Comparison of ENCODE assay signal across 1 cellular context in genomic region chr7:73701357-73701995, GRCh38.
TF ChIP-seq lines count a peak whose summit lies in the region.

No MANE protein-coding gene starts in this region.

TF ChIP-seq in A549, 52 proteins besides CTCF, POLR2A, EP300 and RAD21 (continued from another document):
- TF ChIP-seq GATA3 (IDR thresholded peaks at IDR 0.05; ENCODE audit: borderline replicate concordance) (no peak), EHF (CRISPR knock-in tag; IDR thresholded peaks at IDR 0.05) (no peak), ZSCAN20 (CRISPR knock-in tag; IDR thresholded peaks at IDR 0.05) (0 out of 2 replicates have a peak, but pooled peaks have one; percentile 65), ZC3H11A (IDR thresholded peaks at IDR 0.05) (no peak), CEBPB (IDR thresholded peaks at IDR 0.05) (no peak), SMC3 (IDR thresholded peaks at IDR 0.05) (peak; percentile 54; the same call in 2 of the 3 replicates), SREBF2 (IDR thresholded peaks at IDR 0.05) (no peak), EHMT2 (IDR thresholded peaks at IDR 0.05; ENCODE audit: low read depth) (no peak), JUN (IDR thresholded peaks at IDR 0.05) (peak in 1 of 2 experiments; percentile 14; a peak in 2 of 5 replicates), HES2 (IDR thresholded peaks at IDR 0.05) (no peak), NR3C1 (IDR thresholded peaks at IDR 0.05) (no peak), RARB (CRISPR knock-in tag; IDR thresholded peaks at IDR 0.05) (no peak), KDM5A (IDR thresholded peaks at IDR 0.05) (no peak), PHF8 (IDR thresholded peaks at IDR 0.05; ENCODE audit: borderline replicate concordance, low read depth) (no peak), RNF2 (IDR thresholded peaks at IDR 0.05; ENCODE audit: borderline replicate concordance, low read depth) (no peak), ZFP36 (IDR thresholded peaks at IDR 0.05; ENCODE audit: borderline replicate concordance, partially characterized antibody) (no peak), MAZ (IDR thresholded peaks at IDR 0.05; ENCODE audit: borderline replicate concordance, low read depth, low read length) (no peak), RFX5 (IDR thresholded peaks at IDR 0.05) (no peak), MYC (IDR thresholded peaks at IDR 0.05; ENCODE audit: borderline replicate concordance, low read length) (no peak), TFCP2L1 (CRISPR knock-in tag; IDR thresholded peaks at IDR 0.05) (no peak), CHD2 (IDR thresholded peaks at IDR 0.05; ENCODE audit: low read length, partially characterized antibody) (no peak), REST (IDR thresholded peaks at IDR 0.05) (no peak), CBX8 (IDR thresholded peaks at IDR 0.05) (no peak), FOSB (CRISPR knock-in tag; IDR thresholded peaks at IDR 0.05) (no peak), HDAC2 (IDR thresholded peaks at IDR 0.05) (no peak), HEYL (CRISPR knock-in tag; IDR thresholded peaks at IDR 0.05) (no peak), FOXS1 (CRISPR knock-in tag; IDR thresholded peaks at IDR 0.05) (no peak), ESRRA (IDR thresholded peaks at IDR 0.05; ENCODE audit: borderline replicate concordance, low read length) (no peak), FOSL2 (IDR thresholded peaks at IDR 0.05) (no peak), FOSL2 (CRISPR knock-in tag; IDR thresholded peaks at IDR 0.05) (peak; percentile 9; the same call in 1 of the 2 replicates), CHD4 (IDR thresholded peaks at IDR 0.05; ENCODE audit: borderline replicate concordance) (no peak), ATOH8 (CRISPR knock-in tag; IDR thresholded peaks at IDR 0.05; ENCODE audit: low read depth) (peak; percentile 88), HOXB5 (CRISPR knock-in tag; IDR thresholded peaks at IDR 0.05) (0 out of 2 replicates have a peak, but pooled peaks have one; percentile 12), POLR2AphosphoS2 (conservative IDR thresholded peaks at IDR 0.05; ENCODE audit: low read length) (no peak; the same call in 1 of the 2 replicates), BHLHE40 (IDR thresholded peaks at IDR 0.05; ENCODE audit: low read depth, low read length) (no peak), TP53 (CRISPR knock-in tag; IDR thresholded peaks at IDR 0.05) (no peak), NPAS2 (CRISPR knock-in tag; IDR thresholded peaks at IDR 0.05; ENCODE audit: borderline replicate concordance) (no peak), KDM1A (IDR thresholded peaks at IDR 0.05; ENCODE audit: low read depth) (peak; percentile 73; the same call in 1 of the 2 replicates), MAFK (IDR thresholded peaks at IDR 0.05; ENCODE audit: partially characterized antibody) (no peak), NFE2L2 (conservative IDR thresholded peaks at IDR 0.05; ENCODE audit: low read length) (no peak), ZNF302 (CRISPR knock-in tag; IDR thresholded peaks at IDR 0.05) (no peak)
- TF ChIP-seq, protein P1, sequence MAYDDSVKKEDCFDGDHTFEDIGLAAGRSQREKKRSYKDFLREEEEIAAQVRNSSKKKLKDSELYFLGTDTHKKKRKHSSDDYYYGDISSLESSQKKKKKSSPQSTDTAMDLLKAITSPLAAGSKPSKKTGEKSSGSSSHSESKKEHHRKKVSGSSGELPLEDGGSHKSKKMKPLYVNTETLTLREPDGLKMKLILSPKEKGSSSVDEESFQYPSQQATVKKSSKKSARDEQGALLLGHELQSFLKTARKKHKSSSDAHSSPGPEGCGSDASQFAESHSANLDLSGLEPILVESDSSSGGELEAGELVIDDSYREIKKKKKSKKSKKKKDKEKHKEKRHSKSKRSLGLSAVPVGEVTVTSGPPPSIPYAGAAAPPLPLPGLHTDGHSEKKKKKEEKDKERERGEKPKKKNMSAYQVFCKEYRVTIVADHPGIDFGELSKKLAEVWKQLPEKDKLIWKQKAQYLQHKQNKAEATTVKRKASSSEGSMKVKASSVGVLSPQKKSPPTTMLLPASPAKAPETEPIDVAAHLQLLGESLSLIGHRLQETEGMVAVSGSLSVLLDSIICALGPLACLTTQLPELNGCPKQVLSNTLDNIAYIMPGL (CRISPR knock-in tag; IDR thresholded peaks at IDR 0.05; ENCODE audit: borderline replicate concordance) = no peak
- TF ChIP-seq, protein P2, sequence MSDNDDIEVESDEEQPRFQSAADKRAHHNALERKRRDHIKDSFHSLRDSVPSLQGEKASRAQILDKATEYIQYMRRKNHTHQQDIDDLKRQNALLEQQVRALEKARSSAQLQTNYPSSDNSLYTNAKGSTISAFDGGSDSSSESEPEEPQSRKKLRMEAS (IDR thresholded peaks at IDR 0.05) = peak; percentile 63
- TF ChIP-seq, protein P3, sequence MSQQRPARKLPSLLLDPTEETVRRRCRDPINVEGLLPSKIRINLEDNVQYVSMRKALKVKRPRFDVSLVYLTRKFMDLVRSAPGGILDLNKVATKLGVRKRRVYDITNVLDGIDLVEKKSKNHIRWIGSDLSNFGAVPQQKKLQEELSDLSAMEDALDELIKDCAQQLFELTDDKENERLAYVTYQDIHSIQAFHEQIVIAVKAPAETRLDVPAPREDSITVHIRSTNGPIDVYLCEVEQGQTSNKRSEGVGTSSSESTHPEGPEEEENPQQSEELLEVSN (IDR thresholded peaks at IDR 0.05; ENCODE audit: borderline replicate concordance, low read depth) = no peak
